In genomic region chr7:95105627-95106026, GRCh38 we compare ENCODE assay signal across 1 cellular context.
TF ChIP-seq lines count a peak whose summit lies in the region.

No MANE protein-coding gene starts in this region.

TF ChIP-seq in GM23338, 12 proteins besides CTCF, POLR2A, EP300 and RAD21:
- TF ChIP-seq ZNF462 (CRISPR knock-in tag; IDR thresholded peaks at IDR 0.05) (no peak), POLR2AphosphoS5 (IDR thresholded peaks at IDR 0.05; ENCODE audit: low read depth) (no peak), JUNB (IDR thresholded peaks at IDR 0.05; ENCODE audit: unreplicated experiment) (no peak), EZH2 (IDR thresholded peaks at IDR 0.05; ENCODE audit: low read depth, unreplicated experiment) (no peak), ZNF331 (CRISPR knock-in tag; IDR thresholded peaks at IDR 0.05; ENCODE audit: low read depth) (no peak), CREB1 (CRISPR knock-in tag; IDR thresholded peaks at IDR 0.05; ENCODE audit: low read depth) (no peak), ZNF114 (CRISPR knock-in tag; IDR thresholded peaks at IDR 0.05) (no peak), REST (IDR thresholded peaks at IDR 0.05; ENCODE audit: unreplicated experiment) (no peak), NANOG (IDR thresholded peaks at IDR 0.05; ENCODE audit: borderline replicate concordance) (no peak), STAT1 (IDR thresholded peaks at IDR 0.05; ENCODE audit: unreplicated experiment) (no peak), EZH2phosphoT487 (IDR thresholded peaks at IDR 0.05; ENCODE audit: unreplicated experiment) (no peak), ETS1 (IDR thresholded peaks at IDR 0.05) (no peak)
